ENCODE assay signal across 8 cellular contexts in the genomic region with DNA sequence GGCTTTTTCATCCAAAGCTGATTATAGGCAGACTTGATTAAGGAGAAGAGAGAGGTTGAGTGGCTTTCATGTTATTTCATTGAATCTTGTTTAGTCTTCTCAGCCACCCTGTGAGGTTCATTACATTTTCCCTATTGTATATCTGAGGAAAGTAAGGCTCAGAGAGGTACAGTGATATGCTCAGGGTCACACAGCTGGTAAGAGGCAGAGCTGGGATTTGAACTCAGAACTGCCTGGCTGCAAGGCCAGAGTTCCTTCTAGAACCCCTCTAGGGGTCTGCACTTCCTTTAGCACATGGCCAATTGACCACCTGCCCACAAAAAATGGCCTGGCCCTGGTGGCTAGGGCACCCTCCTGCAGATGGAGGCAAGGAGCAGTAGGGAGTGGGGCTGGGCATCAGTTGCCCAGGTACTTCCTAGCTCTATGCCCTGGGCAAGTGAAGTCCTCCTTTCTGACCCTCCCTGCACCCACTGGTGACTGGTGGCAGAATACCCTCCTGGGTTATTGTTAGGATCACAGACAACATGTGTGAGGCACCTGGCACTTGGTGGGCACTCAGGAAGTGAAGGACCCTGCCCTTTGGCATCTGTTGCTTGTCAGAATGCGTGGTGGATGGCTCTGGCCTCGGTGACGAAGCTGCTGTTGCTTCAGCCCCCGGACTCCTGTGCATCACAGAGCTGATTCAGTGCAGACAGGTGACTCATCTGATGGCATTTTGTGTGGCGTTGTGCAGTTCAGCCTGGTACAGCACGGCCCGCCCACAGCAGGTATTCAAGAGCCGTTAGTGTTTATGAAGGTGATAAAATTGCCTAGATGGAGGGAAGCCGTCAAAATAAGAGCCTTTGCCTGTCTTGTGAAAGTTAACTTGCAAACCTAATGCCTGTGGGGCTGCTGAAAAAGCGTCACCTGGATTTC.
DNase-seq lines count a peak whose midpoint lies in the region; ATAC-seq and TF ChIP-seq lines count a peak whose summit lies in the region.

No MANE protein-coding gene starts in this region.

- H3K4ac ChIP-seq in mesenchymal stem cell (ENCODE audit: low read depth in 1 of 2, low read length in 2 of 2), result no peak overlapping the region

- H3K27ac ChIP-seq in AG04450 (ENCODE audit: low read depth, low read length), result peak overlapping the region; percentile 11
- H3K27ac ChIP-seq in mesenchymal stem cell (ENCODE audit: low read length, poor library complexity, severe bottlenecking), result peak overlapping the region; percentile 78
- no peak overlapping the region for H3K27ac ChIP-seq in thyroid gland

- H2BK5ac ChIP-seq in mesenchymal stem cell (ENCODE audit: low read depth, low read length, poor library complexity, severe bottlenecking), result peak overlapping the region; percentile 8

- ATAC-seq in HG03108 (IDR thresholded peaks at IDR 0.05; ENCODE audit: unreplicated experiment) (no peak), GM21367 (IDR thresholded peaks at IDR 0.05; ENCODE audit: unreplicated experiment) (no peak)

- H3K9me3 ChIP-seq in AG04450 (ENCODE audit: control insufficient read depth, insufficient read depth, low read length), result no peaks in the 10 kb centered on the region
- no peaks in the 10 kb centered on the region for H3K9me3 ChIP-seq in adipocyte (ENCODE audit: control insufficient read depth, low read length)
- no peaks in the 10 kb centered on the region for H3K9me3 ChIP-seq in mesenchymal stem cell (ENCODE audit: control insufficient read depth, low read length)
- no peaks in the 10 kb centered on the region for H3K9me3 ChIP-seq in thyroid gland

- TF ChIP-seq POLR2A in thyroid gland (IDR thresholded peaks at IDR 0.05), result no peak

- H4K91ac ChIP-seq in mesenchymal stem cell (ENCODE audit: low read length), result no peak overlapping the region

- CTCF ChIA-PET in AG04450 (lab: Charles Lee), result interaction anchor here (1.1 to 2.1 kb wide), 5 partner anchors 14 to 207 kb away, joined by 3 to 12 read pairs (median 3); no protein-coding TSS in a partner anchor

- TF ChIP-seq CTCF in AG04450 (IDR thresholded peaks at IDR 0.05; ENCODE audit: low read depth, low read length) (no peak), thyroid gland (IDR thresholded peaks at IDR 0.05) (no peak)

- H2AFZ ChIP-seq in mesenchymal stem cell (ENCODE audit: low read depth, low read length), result no peak overlapping the region

- 47% methylated on average over 10 of the region's 10 CpGs for WGBS in mesenchymal stem cell
- WGBS in thyroid gland, 2 donors, result 67 to 69% methylated on average over 9 to 10 of the region's 10 CpGs

- no peak overlapping the region for H2BK15ac ChIP-seq in mesenchymal stem cell (ENCODE audit: low read depth, poor library complexity, severe bottlenecking)

- H3K4me3 ChIP-seq in AG04450 (ENCODE audit: low read depth, low read length), result no peak overlapping the region
- H3K4me3 ChIP-seq in adipocyte (ENCODE audit: low read length), result no peak overlapping the region
- H3K4me3 ChIP-seq in mesenchymal stem cell (ENCODE audit: insufficient read depth in 1 of 2, low read depth in 1 of 2, low read length in 2 of 2), result no peak overlapping the region
- H3K4me3 ChIP-seq in thyroid gland (replicated peaks in 1 of 3), result no peak overlapping the region

- H3K27me3 ChIP-seq in AG04450 (ENCODE audit: control insufficient read depth, insufficient read depth, low read length), result no peaks in the 10 kb centered on the region
- no peaks in the 10 kb centered on the region for H3K27me3 ChIP-seq in adipocyte (replicated peaks; ENCODE audit: control insufficient read depth, insufficient read depth, low read length)
- no peaks in the 10 kb centered on the region for H3K27me3 ChIP-seq in mesenchymal stem cell (ENCODE audit: control insufficient read depth in 1 of 2, insufficient read depth in 1 of 2, low read length in 2 of 2)
- H3K27me3 ChIP-seq in thyroid gland, result no peaks in the 10 kb centered on the region

- H3K79me1 ChIP-seq in mesenchymal stem cell (replicated peaks; ENCODE audit: low read length, poor library complexity, severe bottlenecking), result peaks cover 32% of the 10 kb centered on the region

- H2AK5ac ChIP-seq in mesenchymal stem cell (ENCODE audit: low read length, severe bottlenecking), result peak overlapping the region; percentile 63

- H3K9ac ChIP-seq in adipocyte (ENCODE audit: low read length) (no peak overlapping the region), mesenchymal stem cell (ENCODE audit: low read length) (peak overlapping the region; percentile 63)

- DNase-seq in AG04450 (ENCODE audit: low read depth, low spot score) (peak; percentile 30), HUDEP-2 (lab: John Stamatoyannopoulos, UW; ENCODE audit: unreplicated experiment in 76 of 76) (peak in 53 of 76 experiments; percentile 4 to 68 (median 35)), adipocyte (ENCODE audit: low read depth) (peak; percentile 71), mesenchymal stem cell (peak; percentile 72), thyroid gland (peak; percentile 15 to 54), NCI-H748 treated with DMSO at 0.1 percent for 48 hours (lab: John Stamatoyannopoulos, UW) (no peak)

- H2BK12ac ChIP-seq in mesenchymal stem cell (ENCODE audit: low read length in 2 of 2), result no peak overlapping the region

- intact Hi-C loops in thyroid gland (cut with DNase I), result loop anchor here (10.0 kb wide), 1 partner anchor 206 kb away; no protein-coding TSS in a partner anchor

- H3K4me2 ChIP-seq in mesenchymal stem cell (ENCODE audit: low read length, poor library complexity, severe bottlenecking), result no peak overlapping the region

- no peak overlapping the region for H3K14ac ChIP-seq in mesenchymal stem cell (ENCODE audit: low read length in 2 of 2)

- peak overlapping the region in 1 of 2 experiments; percentile 28 for H3K23ac ChIP-seq in mesenchymal stem cell (ENCODE audit: low read length in 2 of 2)

- H3K18ac ChIP-seq in mesenchymal stem cell (ENCODE audit: low read depth in 1 of 2, low read length in 2 of 2), result no peak overlapping the region

- POLR2A ChIA-PET in AG04450 (lab: Yijun Ruan, JAX), result interaction anchor here (2.7 kb wide), 1 partner anchor 37 kb away, joined by 8 read pairs; no protein-coding TSS in a partner anchor

- H4K8ac ChIP-seq in mesenchymal stem cell (ENCODE audit: low read length), result peak overlapping the region; percentile 27

- H2BK120ac ChIP-seq in mesenchymal stem cell (ENCODE audit: low read depth, low read length), result no peak overlapping the region

- peaks cover 33% of the 10 kb centered on the region for H3K4me1 ChIP-seq in adipocyte (ENCODE audit: control insufficient read depth, insufficient read depth, low read length)
- peaks cover 49% of the 10 kb centered on the region for H3K4me1 ChIP-seq in mesenchymal stem cell (ENCODE audit: control insufficient read depth, insufficient read depth, low read depth, low read length)
- H3K4me1 ChIP-seq in thyroid gland, result peaks cover 14 to 22% of the 10 kb centered on the region in 2 donors

- no peaks in the 10 kb centered on the region for H3K36me3 ChIP-seq in adipocyte (ENCODE audit: control insufficient read depth, insufficient read depth, low read length, severe bottlenecking)
- no peaks in the 10 kb centered on the region for H3K36me3 ChIP-seq in mesenchymal stem cell (ENCODE audit: control insufficient read depth in 1 of 2, insufficient read depth in 2 of 2, low read depth in 1 of 2, low read length in 2 of 2)
- no peaks in the 10 kb centered on the region for H3K36me3 ChIP-seq in thyroid gland

Comparison
In these comparisons a context has a peak if more than half of its experiments do, and no peak if none do; other contexts are left out.
1. H3K27ac ChIP-seq: peak in AG04450 (single experiment) and mesenchymal stem cell (single experiment); none in thyroid gland (0 of 3).